12 cellular contexts compared by ENCODE assay signal in genomic region chr7:151711906-151712771, GRCh38.
DNase-seq lines count a peak whose midpoint lies in the region; ATAC-seq and TF ChIP-seq lines count a peak whose summit lies in the region.
"Had no signal": no experiment of that assay in that cellular context is flagged by ENCODE, and none has a peak within 500 bp of the region (broad histone marks: within the 10 kb centered on the region; RNA-seq: fewer than 3 reads in every experiment).

No MANE protein-coding gene starts in this region.

- no peaks in the 10 kb centered on the region for H3K4me1 Mint-ChIP-seq in activated T-helper 17 cell treated with anti-CD3 and anti-CD28 coated beads, Interleukin-2, amount 50 U/mL, for 72 hours

- H3K4me3 Mint-ChIP-seq in activated T-helper 17 cell treated with anti-CD3 and anti-CD28 coated beads, Interleukin-2, amount 50 U/mL, for 72 hours = no peak overlapping the region

- WGBS in body of pancreas, 2 donors = 83 to 92% methylated on average over 15 to 25 of the region's 25 CpGs

- no peak for TF ChIP-seq POLR2A in body of pancreas (IDR thresholded peaks at IDR 0.05)

- no peak for TF ChIP-seq CTCF in body of pancreas (IDR thresholded peaks at IDR 0.05)

- no peak; the same call in 1 of the 2 replicates for TF ChIP-seq RAD21 in Ishikawa (IDR thresholded peaks at IDR 0.05; ENCODE audit: low read depth)

- H4K20me1 ChIP-seq in BLaER1 treated with 17β-estradiol and CSF1 and Interleukin-3, amounts not matched to agents 10 nM and 100 nM = no peaks in the 10 kb centered on the region; a peak in 3 of 22 replicates

- DNase-seq in myocyte (ENCODE audit: low read depth) (peak; percentile 65), ecto neural progenitor cell (ENCODE audit: low spot score) (no peak), body of pancreas (no peak), SIG-M5 treated with dmso at 0.1 percent for 504 hours (lab: John Stamatoyannopoulos, UW; ENCODE audit: unreplicated experiment) (no peak)
- DNase-seq: activated CD4-positive, alpha-beta T cell treated with anti-CD3 and anti-CD28 coated beads for 48 hours; C1 segment of cervical spinal cord; NCI-H1105 treated with DMSO at 0.1 percent for 48 hours had no signal

- no peaks in the 10 kb centered on the region for H3K27me3 ChIP-seq in BLaER1 treated with 17β-estradiol and CSF1 and Interleukin-3, amounts not matched to agents 10 nM and 100 nM
- H3K27me3 ChIP-seq in body of pancreas = no peaks in the 10 kb centered on the region

- H3K4me2 ChIP-seq in BLaER1 treated with 17β-estradiol and CSF1 and Interleukin-3, amounts not matched to agents 10 nM and 100 nM = peak overlapping the region; percentile 61 to 88 (median 75)
- H3K4me2 ChIP-seq: smooth muscle cell had no signal

- peak; percentile 49 for ATAC-seq in activated T-helper 17 cell treated with anti-CD3 and anti-CD28 coated beads, Interleukin-2, amount 50 U/mL, for 72 hours (replicated peaks)
- ATAC-seq in GM18868 (IDR thresholded peaks at IDR 0.05; ENCODE audit: unreplicated experiment) = no peak
- no peak for ATAC-seq in body of pancreas

- H3K27ac Mint-ChIP-seq in activated T-helper 17 cell treated with anti-CD3 and anti-CD28 coated beads, Interleukin-2, amount 50 U/mL, for 72 hours = no peak overlapping the region

- H3K4me1 ChIP-seq in BLaER1 treated with 17β-estradiol and CSF1 and Interleukin-3, amounts not matched to agents 10 nM and 100 nM = peaks cover 30 to 78% (median 44%) of the 10 kb centered on the region in 10 experiments
- peaks cover 19% of the 10 kb centered on the region for H3K4me1 ChIP-seq in body of pancreas

- intact Hi-C loops in body of pancreas (cut with DNase I) = no loop called here

- TF ChIP-seq EP300 in Ishikawa (IDR thresholded peaks at IDR 0.05; ENCODE audit: borderline replicate concordance) = peak; percentile 82

- no peaks in the 10 kb centered on the region for H3K27me3 Mint-ChIP-seq in activated T-helper 17 cell treated with anti-CD3 and anti-CD28 coated beads, Interleukin-2, amount 50 U/mL, for 72 hours

- no peaks in the 10 kb centered on the region for H3K9me3 Mint-ChIP-seq in activated T-helper 17 cell treated with anti-CD3 and anti-CD28 coated beads, Interleukin-2, amount 50 U/mL, for 72 hours

- no peak overlapping the region for H3K4me3 ChIP-seq in BLaER1 treated with 17β-estradiol and CSF1 and Interleukin-3, amounts not matched to agents 10 nM and 100 nM
- no peak overlapping the region for H3K4me3 ChIP-seq in body of pancreas
- H3K4me3 ChIP-seq: smooth muscle cell had no signal

- no peaks in the 10 kb centered on the region for H3K36me3 Mint-ChIP-seq in activated T-helper 17 cell treated with anti-CD3 and anti-CD28 coated beads, Interleukin-2, amount 50 U/mL, for 72 hours (ENCODE audit: low read depth)

- H3K9ac ChIP-seq in BLaER1 treated with 17β-estradiol and CSF1 and Interleukin-3, amounts not matched to agents 10 nM and 100 nM = peak overlapping the region in 5 of 11 experiments; percentile 5 to 56 (median 40); a peak in 8 of 22 replicates

- H3K9me3 ChIP-seq in BLaER1 treated with 17β-estradiol and CSF1 and Interleukin-3, amounts not matched to agents 10 nM and 100 nM (replicated peaks in 1 of 11) = no peaks in the 10 kb centered on the region
- H3K9me3 ChIP-seq in body of pancreas = no peaks in the 10 kb centered on the region

- H3K27ac ChIP-seq in BLaER1 treated with 17β-estradiol and CSF1 and Interleukin-3, amounts not matched to agents 10 nM and 100 nM = peak overlapping the region in 10 of 11 experiments; percentile 5 to 66 (median 44); a peak in 18 of 22 replicates
- no peak overlapping the region for H3K27ac ChIP-seq in body of pancreas

- H3K36me3 ChIP-seq in BLaER1 treated with 17β-estradiol and CSF1 and Interleukin-3, amounts not matched to agents 10 nM and 100 nM = no peaks in the 10 kb centered on the region
- no peaks in the 10 kb centered on the region for H3K36me3 ChIP-seq in body of pancreas (replicated peaks in 1 of 2; ENCODE audit: insufficient read depth in 1 of 2, low read depth in 2 of 2)

TF ChIP-seq in Ishikawa, 13 proteins besides CTCF, POLR2A, EP300 and RAD21:
- TF ChIP-seq, protein P1, sequence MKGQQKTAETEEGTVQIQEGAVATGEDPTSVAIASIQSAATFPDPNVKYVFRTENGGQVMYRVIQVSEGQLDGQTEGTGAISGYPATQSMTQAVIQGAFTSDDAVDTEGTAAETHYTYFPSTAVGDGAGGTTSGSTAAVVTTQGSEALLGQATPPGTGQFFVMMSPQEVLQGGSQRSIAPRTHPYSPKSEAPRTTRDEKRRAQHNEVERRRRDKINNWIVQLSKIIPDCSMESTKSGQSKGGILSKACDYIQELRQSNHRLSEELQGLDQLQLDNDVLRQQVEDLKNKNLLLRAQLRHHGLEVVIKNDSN (IDR thresholded peaks at IDR 0.05) = peak; percentile 98
- TF ChIP-seq FOXM1 (IDR thresholded peaks at IDR 0.05; ENCODE audit: borderline replicate concordance, low read depth) (no peak), TEAD4 (IDR thresholded peaks at IDR 0.05) (peak; percentile 52), CEBPB (IDR thresholded peaks at IDR 0.05) (no peak), YY1 (IDR thresholded peaks at IDR 0.05; ENCODE audit: low read depth) (0 out of 2 replicates have a peak, but pooled peaks have one; percentile 15), MAX (IDR thresholded peaks at IDR 0.05) (peak; percentile 95), TCF12 (IDR thresholded peaks at IDR 0.05; ENCODE audit: low read depth) (peak; percentile 79), CREB1 (IDR thresholded peaks at IDR 0.05; ENCODE audit: low read depth) (no peak), TAF1 (IDR thresholded peaks at IDR 0.05; ENCODE audit: low read depth) (no peak), ZBTB7A (IDR thresholded peaks at IDR 0.05; ENCODE audit: low read depth) (no peak), EGR1 (IDR thresholded peaks at IDR 0.05) (no peak), NFIC (IDR thresholded peaks at IDR 0.05) (peak; percentile 89)
- TF ChIP-seq, protein P2, sequence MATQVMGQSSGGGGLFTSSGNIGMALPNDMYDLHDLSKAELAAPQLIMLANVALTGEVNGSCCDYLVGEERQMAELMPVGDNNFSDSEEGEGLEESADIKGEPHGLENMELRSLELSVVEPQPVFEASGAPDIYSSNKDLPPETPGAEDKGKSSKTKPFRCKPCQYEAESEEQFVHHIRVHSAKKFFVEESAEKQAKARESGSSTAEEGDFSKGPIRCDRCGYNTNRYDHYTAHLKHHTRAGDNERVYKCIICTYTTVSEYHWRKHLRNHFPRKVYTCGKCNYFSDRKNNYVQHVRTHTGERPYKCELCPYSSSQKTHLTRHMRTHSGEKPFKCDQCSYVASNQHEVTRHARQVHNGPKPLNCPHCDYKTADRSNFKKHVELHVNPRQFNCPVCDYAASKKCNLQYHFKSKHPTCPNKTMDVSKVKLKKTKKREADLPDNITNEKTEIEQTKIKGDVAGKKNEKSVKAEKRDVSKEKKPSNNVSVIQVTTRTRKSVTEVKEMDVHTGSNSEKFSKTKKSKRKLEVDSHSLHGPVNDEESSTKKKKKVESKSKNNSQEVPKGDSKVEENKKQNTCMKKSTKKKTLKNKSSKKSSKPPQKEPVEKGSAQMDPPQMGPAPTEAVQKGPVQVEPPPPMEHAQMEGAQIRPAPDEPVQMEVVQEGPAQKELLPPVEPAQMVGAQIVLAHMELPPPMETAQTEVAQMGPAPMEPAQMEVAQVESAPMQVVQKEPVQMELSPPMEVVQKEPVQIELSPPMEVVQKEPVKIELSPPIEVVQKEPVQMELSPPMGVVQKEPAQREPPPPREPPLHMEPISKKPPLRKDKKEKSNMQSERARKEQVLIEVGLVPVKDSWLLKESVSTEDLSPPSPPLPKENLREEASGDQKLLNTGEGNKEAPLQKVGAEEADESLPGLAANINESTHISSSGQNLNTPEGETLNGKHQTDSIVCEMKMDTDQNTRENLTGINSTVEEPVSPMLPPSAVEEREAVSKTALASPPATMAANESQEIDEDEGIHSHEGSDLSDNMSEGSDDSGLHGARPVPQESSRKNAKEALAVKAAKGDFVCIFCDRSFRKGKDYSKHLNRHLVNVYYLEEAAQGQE (IDR thresholded peaks at IDR 0.05; ENCODE audit: low read depth) = no peak
TF ChIP-seq in Ishikawa: peak in this region for 6.

Comparison
In these comparisons a context has a peak if more than half of its experiments do, and no peak if none do; other contexts are left out.
1. H3K27ac ChIP-seq: peak in BLaER1 treated with 17β-estradiol and CSF1 and Interleukin-3, amounts not matched to agents 10 nM and 100 nM (10 of 11); none in body of pancreas (0 of 4).